9 cellular contexts compared by ENCODE assay signal in the genomic region with DNA sequence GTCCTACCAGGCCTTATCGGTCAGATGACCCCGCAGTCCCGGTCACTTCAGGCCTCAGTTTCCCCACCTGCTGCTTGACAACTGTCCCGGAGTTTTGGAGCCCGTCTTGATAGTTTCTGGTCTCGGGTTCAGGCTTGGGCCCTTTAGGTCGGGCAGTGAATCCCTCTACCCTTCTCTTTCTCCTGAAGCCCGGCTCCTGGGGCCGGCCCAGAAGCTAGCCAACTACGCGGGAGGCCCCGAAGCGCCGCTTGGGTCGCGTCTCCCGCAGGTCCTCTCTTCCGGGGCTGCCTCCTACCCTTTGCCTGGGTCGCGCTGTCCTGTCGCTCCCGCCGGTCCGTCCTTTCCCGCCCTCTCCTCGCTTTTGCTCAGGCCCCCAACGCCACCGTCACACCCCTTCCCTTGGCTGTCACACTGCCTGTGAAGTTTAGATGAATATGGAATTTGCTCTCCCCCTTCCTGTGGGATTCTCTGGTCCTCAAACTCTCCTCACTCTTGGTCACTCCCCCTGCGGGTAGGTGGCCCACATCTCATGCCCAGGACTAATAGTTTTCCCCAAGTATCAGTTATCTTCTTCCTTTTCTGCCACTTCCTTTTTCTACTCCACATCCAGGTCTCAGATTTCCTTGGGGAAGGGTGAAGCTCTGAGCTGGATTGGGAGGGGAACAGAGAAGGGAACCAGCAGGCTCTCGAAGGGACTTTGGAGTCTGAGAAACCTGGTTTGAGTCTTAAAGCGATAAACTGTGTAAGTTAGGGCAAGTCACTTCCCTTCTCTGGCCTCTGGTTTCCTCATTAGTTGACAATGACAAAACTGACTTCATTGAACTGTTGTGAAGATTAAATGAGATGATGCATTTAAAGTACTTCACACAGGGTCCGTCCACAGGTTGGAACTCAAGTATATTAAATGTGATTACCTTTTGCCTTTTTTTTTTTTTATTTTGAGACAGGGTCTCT. TPM values are rescaled to one million over a fixed set of nuclear protein-coding genes. Genes with fewer than 3 reads are reported as not detected.
DNase-seq lines count a peak whose midpoint lies in the region; ATAC-seq and TF ChIP-seq lines count a peak whose summit lies in the region.
"Had no signal": no experiment of that assay in that cellular context is flagged by ENCODE, and none has a peak within 500 bp of the region (broad histone marks: within the 10 kb centered on the region; RNA-seq: fewer than 3 reads in every experiment).

No MANE protein-coding gene starts in this region.

- H3K9me2 ChIP-seq in SU-DHL-6 (replicated peaks; ENCODE audit: insufficient read depth, low read length): no peaks in the 10 kb centered on the region

- peak overlapping the region; percentile 96 for H3K4me3 Mint-ChIP-seq in nephron progenitor cell

- H3K27ac ChIP-seq in BLaER1 (peak overlapping the region; percentile 93), SU-DHL-6 (ENCODE audit: low read depth, low read length) (peak overlapping the region; percentile 75)

- H3K9me3 ChIP-seq in BLaER1 (no peaks in the 10 kb centered on the region), SU-DHL-6 (ENCODE audit: insufficient read depth, low read length) (no peaks in the 10 kb centered on the region)

- H3K27me3 Mint-ChIP-seq in nephron progenitor cell (ENCODE audit: low read depth, poor library complexity): no peaks in the 10 kb centered on the region

- H3K9ac ChIP-seq in BLaER1 (peak overlapping the region; percentile 92), SU-DHL-6 (ENCODE audit: low read length) (peak overlapping the region; percentile 92)

- H3K36me3 Mint-ChIP-seq in nephron progenitor cell (ENCODE audit: low read depth): peaks cover 37% of the 10 kb centered on the region

- TF ChIP-seq POLR2A in erythroblast (IDR thresholded peaks at IDR 0.05; ENCODE audit: low read length): no peak

- peak overlapping the region; percentile 88 for H3K27ac Mint-ChIP-seq in nephron progenitor cell

- peak; percentile 23 for DNase-seq in HCEC 1CT
- DNase-seq in erythroblast (lab: John Stamatoyannopoulos, UW): peak; percentile 59 to 69
- DNase-seq in nephron progenitor cell: peak; percentile 50
- no peak for DNase-seq in left lobe of liver (ENCODE audit: low spot score)
- no peak for DNase-seq in NCI-H526 treated with DMSO at 0.1 percent for 48 hours (lab: John Stamatoyannopoulos, UW)

- H3K4me1 ChIP-seq in BLaER1: peaks cover 25% of the 10 kb centered on the region

- H3K9me3 Mint-ChIP-seq in nephron progenitor cell: no peaks in the 10 kb centered on the region

- peaks cover 59% of the 10 kb centered on the region for H3K36me3 ChIP-seq in BLaER1
- H3K36me3 ChIP-seq in SU-DHL-6 (ENCODE audit: low read length): 0 out of 2 replicates have a peak, but pooled peaks cover 4% of the 10 kb centered on the region

- peaks cover 54% of the 10 kb centered on the region for H4K20me1 ChIP-seq in BLaER1
- no peaks in the 10 kb centered on the region for H4K20me1 ChIP-seq in SU-DHL-6 (ENCODE audit: low read depth, low read length)

- no peak overlapping the region for H2AFZ ChIP-seq in SU-DHL-6 (ENCODE audit: low read depth, low read length, severe bottlenecking)

- H3K4me3 ChIP-seq in BLaER1 (peak overlapping the region; percentile 81), SU-DHL-6 (ENCODE audit: insufficient read depth, low read length, poor library complexity, severe bottlenecking) (peak overlapping the region; percentile 99)

- ATAC-seq in HG02763 (IDR thresholded peaks at IDR 0.05; ENCODE audit: unreplicated experiment): no peak
- ATAC-seq in left lobe of liver: no peak

- TF ChIP-seq CTCF in SU-DHL-6 (IDR thresholded peaks at IDR 0.05; ENCODE audit: insufficient read depth, low read length, poor library complexity, severe bottlenecking) (no peak), nephron progenitor cell (IDR thresholded peaks at IDR 0.05) (no peak)

- peaks cover 6% of the 10 kb centered on the region for H3F3A ChIP-seq in SU-DHL-6 (ENCODE audit: insufficient read depth)

- H3K27me3 ChIP-seq in BLaER1 (no peaks in the 10 kb centered on the region), SU-DHL-6 (ENCODE audit: low read length) (no peaks in the 10 kb centered on the region)

- H3K4me2 ChIP-seq in BLaER1: peak overlapping the region; percentile 97
- H3K4me2 ChIP-seq in SU-DHL-6 (ENCODE audit: low read depth, low read length, poor library complexity, severe bottlenecking): peak overlapping the region; percentile 89

- H3K4me1 Mint-ChIP-seq in nephron progenitor cell: peaks cover 29% of the 10 kb centered on the region

- peaks cover 24% of the 10 kb centered on the region for H3K79me2 ChIP-seq in SU-DHL-6 (ENCODE audit: insufficient read depth, low read length)

RNA-seq across cellular contexts. Expression of gene RAB1B, which starts 0.8 kb away (rescaled TPM):
- 58.0 TPM for total RNA-seq in left lobe of liver

RNA-seq across cellular contexts. Expression of gene CNIH2, which starts 8.7 kb away (rescaled TPM):
- 0.13 TPM for total RNA-seq in left lobe of liver

RNA-seq across cellular contexts. Expression of gene KLC2, which starts 11.7 kb away (rescaled TPM):
- total RNA-seq in left lobe of liver: 5.6 TPM

RNA-seq across cellular contexts. Expression of gene YIF1A, which starts 19.7 kb away (rescaled TPM):
- total RNA-seq in left lobe of liver: 120 TPM

RNA-seq across cellular contexts. Expression of gene TMEM151A, which starts 22.5 kb away (rescaled TPM):
- 0.10 TPM for total RNA-seq in left lobe of liver
- total RNA-seq: T-helper 2 cell treated with Interferon-gamma antibody and Interleukin-4, amounts not matched to agents 100 ng/mL and 5 ng/mL, for 36 hours had no signal

Comparison
In these comparisons a context has a peak if more than half of its experiments do, and no peak if none do; other contexts are left out.
1. DNase-seq: peak in HCEC 1CT (single experiment), erythroblast (2 of 2) and nephron progenitor cell (single experiment); none in left lobe of liver (single experiment) and NCI-H526 treated with DMSO at 0.1 percent for 48 hours (single experiment).